Comparison of ENCODE assay signal across 10 cellular contexts in genomic region chr10:11683529-11684320, GRCh38. TPM values are rescaled to one million over a fixed set of nuclear protein-coding genes. Genes with fewer than 3 reads are reported as not detected.
DNase-seq lines count a peak whose midpoint lies in the region; ATAC-seq and TF ChIP-seq lines count a peak whose summit lies in the region.
"Had no signal": no experiment of that assay in that cellular context is flagged by ENCODE, and none has a peak within 500 bp of the region (broad histone marks: within the 10 kb centered on the region; RNA-seq: fewer than 3 reads in every experiment).

No MANE protein-coding gene starts in this region.

- no peak for ATAC-seq in activated naive CD8-positive, alpha-beta T cell treated with anti-CD3 and anti-CD28 coated beads, Interleukin-2, amount 10 ng/mL, durations not matched to agents 7 days and 5 days (ENCODE audit: low read depth)
- ATAC-seq in HG02970 (IDR thresholded peaks at IDR 0.05; ENCODE audit: low FRiP score, unreplicated experiment), result no peak

- DNase-seq in DMS153 (lab: John Stamatoyannopoulos, UW) (peak; percentile 39), DMS153 treated with DMSO at 0.1 percent for 48 hours (lab: John Stamatoyannopoulos, UW; ENCODE audit: unreplicated experiment) (no peak), neural crest cell (ENCODE audit: low read depth, low spot score) (no peak), anterior cingulate cortex (lab: John Stamatoyannopoulos, UW) (no peak), NCI-H345 treated with DMSO at 0.1 percent for 48 hours (lab: John Stamatoyannopoulos, UW; ENCODE audit: unreplicated experiment) (no peak)
- no peak for DNase-seq in Jurkat, Clone E6-1 (ENCODE audit: low read depth, low spot score)
- DNase-seq in activated naive CD8-positive, alpha-beta T cell treated with anti-CD3 and anti-CD28 coated beads, Interleukin-2, amount 10 ng/mL, durations not matched to agents 7 days and 5 days, result no peak
- DNase-seq: NCI-H1436 treated with DMSO at 0.1 percent for 48 hours, pancreas had no signal

- peaks cover 8% of the 10 kb centered on the region for H3K27me3 Mint-ChIP-seq in activated naive CD8-positive, alpha-beta T cell treated with anti-CD3 and anti-CD28 coated beads, Interleukin-2, amount 10 ng/mL, durations not matched to agents 7 days and 5 days
- H3K27me3 Mint-ChIP-seq in neural crest cell (ENCODE audit: low read depth), result no peaks in the 10 kb centered on the region

- peak overlapping the region; percentile 99 for H3K27ac Mint-ChIP-seq in activated naive CD8-positive, alpha-beta T cell treated with anti-CD3 and anti-CD28 coated beads, Interleukin-2, amount 10 ng/mL, durations not matched to agents 7 days and 5 days
- peak overlapping the region; percentile 5 for H3K27ac Mint-ChIP-seq in neural crest cell (ENCODE audit: unreplicated experiment)

- peaks cover 37% of the 10 kb centered on the region for H3K4me1 Mint-ChIP-seq in activated naive CD8-positive, alpha-beta T cell treated with anti-CD3 and anti-CD28 coated beads, Interleukin-2, amount 10 ng/mL, durations not matched to agents 7 days and 5 days
- peaks cover 30% of the 10 kb centered on the region for H3K4me1 Mint-ChIP-seq in neural crest cell

- H3K4me3 Mint-ChIP-seq in activated naive CD8-positive, alpha-beta T cell treated with anti-CD3 and anti-CD28 coated beads, Interleukin-2, amount 10 ng/mL, durations not matched to agents 7 days and 5 days, result peak overlapping the region; percentile 84
- no peak overlapping the region for H3K4me3 Mint-ChIP-seq in neural crest cell

- POLR2A ChIA-PET in activated naive CD8-positive, alpha-beta T cell treated with anti-CD3 and anti-CD28 coated beads, Interleukin-2, amount 10 ng/mL, durations not matched to agents 7 days and 5 days (lab: Charles Lee), result interaction anchor here (2.3 to 2.7 kb wide), 2 partner anchors 26 to 75 kb away, joined by 7 to 14 read pairs; no protein-coding TSS in a partner anchor

- no peak for TF ChIP-seq CTCF in neural crest cell (conservative IDR thresholded peaks at IDR 0.05)

- no peaks in the 10 kb centered on the region for H3K36me3 Mint-ChIP-seq in activated naive CD8-positive, alpha-beta T cell treated with anti-CD3 and anti-CD28 coated beads, Interleukin-2, amount 10 ng/mL, durations not matched to agents 7 days and 5 days
- H3K36me3 Mint-ChIP-seq in neural crest cell (ENCODE audit: low read depth), result no peaks in the 10 kb centered on the region

- no peaks in the 10 kb centered on the region for H3K9me3 Mint-ChIP-seq in activated naive CD8-positive, alpha-beta T cell treated with anti-CD3 and anti-CD28 coated beads, Interleukin-2, amount 10 ng/mL, durations not matched to agents 7 days and 5 days
- no peaks in the 10 kb centered on the region for H3K9me3 Mint-ChIP-seq in neural crest cell

- H3K4me3 ChIP-seq in Jurkat, Clone E6-1 (ENCODE audit: low read length), result peak overlapping the region; percentile 53; the same call in 1 of the 2 replicates
- H3K4me3 ChIP-seq: pancreas had no signal

RNA-seq across cellular contexts. Expression of gene ECHDC3, which starts 58.5 kb away (rescaled TPM):
- polyA plus RNA-seq in Jurkat, Clone E6-1 (2012; ENCODE audit: insufficient read depth, insufficient read length), result not detected
- total RNA-seq in activated naive CD8-positive, alpha-beta T cell treated with anti-CD3 and anti-CD28 coated beads, Interleukin-2, amount 10 ng/mL, durations not matched to agents 7 days and 5 days, result 1 to 10 TPM; 1.2 to 1.6 TPM
- 5.2 and 5.3 TPM in 2 replicates for total RNA-seq in neural crest cell
